Comparison of ENCODE assay signal across 20 cellular contexts in the genomic region with DNA sequence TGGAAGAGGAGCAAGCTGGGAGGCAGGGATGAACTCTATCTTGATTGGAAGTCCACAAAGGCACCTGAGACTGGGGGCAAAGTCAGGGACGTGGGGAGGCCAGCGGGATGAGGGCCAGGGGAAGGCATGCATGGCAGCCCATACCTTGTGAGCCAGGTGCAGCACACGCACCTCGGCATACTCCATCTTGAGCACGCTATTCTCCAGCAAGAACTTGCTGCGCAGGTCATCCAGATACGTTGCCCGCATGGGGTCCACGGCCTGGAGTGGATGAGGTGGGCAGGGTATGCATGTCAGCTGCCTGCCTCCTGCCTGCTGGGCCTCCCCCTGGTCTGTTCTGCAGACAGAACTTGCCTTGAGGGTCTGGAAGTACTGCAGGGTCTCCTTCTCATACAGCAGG. TPM values are rescaled to one million over a fixed set of nuclear protein-coding genes. Genes with fewer than 3 reads are reported as not detected.
DNase-seq lines count a peak whose midpoint lies in the region; ATAC-seq, FAIRE-seq and TF ChIP-seq lines count a peak whose summit lies in the region.
"Had no signal": no experiment of that assay in that cellular context is flagged by ENCODE, and none has a peak within 500 bp of the region (broad histone marks: within the 10 kb centered on the region; RNA-seq: fewer than 3 reads in every experiment).

No MANE protein-coding gene starts in this region.

- H3K4me3 ChIP-seq in kidney (ENCODE audit: low read length in 2 of 2): no peak overlapping the region
- H3K4me3 ChIP-seq: BLaER1 treated with 17β-estradiol and CSF1 and Interleukin-3, amounts not matched to agents 10 nM and 100 nM; SJCRH30 had no signal

- H3K36me3 Mint-ChIP-seq in stimulated activated effector memory CD8-positive, alpha-beta T cell treated with anti-CD3 and anti-CD28 coated beads, Interleukin-12 subunit alpha, Interleukin-12 subunit beta, amount 100 ng/mL, for 72 hours: peaks cover 28% of the 10 kb centered on the region

- intact Hi-C loops in left cardiac atrium (cut with DNase I) (no loop called here), left ventricle myocardium superior (cut with micrococcal nuclease) (no loop called here), kidney (cut with DNase I) (no loop called here)

- H3K4me1 Mint-ChIP-seq in stimulated activated effector memory CD8-positive, alpha-beta T cell treated with anti-CD3 and anti-CD28 coated beads, Interleukin-12 subunit alpha, Interleukin-12 subunit beta, amount 100 ng/mL, for 72 hours: peaks cover 34% of the 10 kb centered on the region

- peaks cover 7% of the 10 kb centered on the region in 2 donors for H3K36me3 ChIP-seq in kidney (ENCODE audit: control insufficient read depth in 1 of 2, insufficient read depth in 2 of 2, low read length in 2 of 2)
- H3K36me3 ChIP-seq: SJCRH30 had no signal

- ATAC-seq in left cardiac atrium: no peak
- no peak for ATAC-seq in left ventricle myocardium superior
- no peak for ATAC-seq in stimulated activated effector memory CD8-positive, alpha-beta T cell treated with anti-CD3 and anti-CD28 coated beads, Interleukin-12 subunit alpha, Interleukin-12 subunit beta, amount 100 ng/mL, for 72 hours
- ATAC-seq: Panc1 had no signal

- peak overlapping the region; percentile 9 for H3K27ac Mint-ChIP-seq in stimulated activated effector memory CD8-positive, alpha-beta T cell treated with anti-CD3 and anti-CD28 coated beads, Interleukin-12 subunit alpha, Interleukin-12 subunit beta, amount 100 ng/mL, for 72 hours
- H3K27ac Mint-ChIP-seq: IgD-negative memory B cell had no signal

- H3K9me3 ChIP-seq in kidney (ENCODE audit: control insufficient read depth in 1 of 2, low read length in 2 of 2): no peaks in the 10 kb centered on the region
- H3K9me3 ChIP-seq: BLaER1 treated with 17β-estradiol and CSF1 and Interleukin-3, amounts not matched to agents 10 nM and 100 nM; SJCRH30 had no signal

- H3K27ac ChIP-seq in kidney (ENCODE audit: low read depth in 2 of 2, low read length in 2 of 2): no peak overlapping the region
- H3K27ac ChIP-seq: BLaER1 treated with 17β-estradiol and CSF1 and Interleukin-3, amounts not matched to agents 10 nM and 100 nM; SJCRH30 had no signal

- DNase-seq in left cardiac atrium (peak; percentile 10), left ventricle myocardium superior (no peak), kidney (peak; percentile 62), DMS79 (lab: John Stamatoyannopoulos, UW) (no peak), NCI-H1694 treated with DMSO at 0.1 percent for 48 hours (lab: John Stamatoyannopoulos, UW) (no peak)
- DNase-seq in stimulated activated effector memory CD8-positive, alpha-beta T cell treated with anti-CD3 and anti-CD28 coated beads, Interleukin-12 subunit alpha, Interleukin-12 subunit beta, amount 100 ng/mL, for 72 hours (ENCODE audit: low spot score in 2 of 2): no peak
- DNase-seq: 8988T, GDM1, NCI-H1105, NCI-H146, NCI-H2029 treated with DMSO at 0.1 percent for 48 hours, NCI-H226, NCI-H524, NCI-H82, SJCRH30 had no signal

- no peak overlapping the region for H3K4me3 Mint-ChIP-seq in stimulated activated effector memory CD8-positive, alpha-beta T cell treated with anti-CD3 and anti-CD28 coated beads, Interleukin-12 subunit alpha, Interleukin-12 subunit beta, amount 100 ng/mL, for 72 hours

- TF ChIP-seq CTCF in kidney (IDR thresholded peaks at IDR 0.05; ENCODE audit: borderline replicate concordance, extremely low read depth, insufficient read depth): no peak

- H3K4me1 ChIP-seq in kidney (ENCODE audit: control insufficient read depth in 1 of 2, insufficient read depth in 1 of 2, low read depth in 1 of 2, low read length in 2 of 2): peaks cover 0 to 10% of the 10 kb centered on the region in 2 donors
- H3K4me1 ChIP-seq: SJCRH30 had no signal

- H3K9ac ChIP-seq in kidney (ENCODE audit: low read length in 2 of 2): no peak overlapping the region

- FAIRE-seq in kidney (lab: Jason Lieb, UNC): no peak
- FAIRE-seq: GM19239, H1 had no signal

- no peaks in the 10 kb centered on the region for H3K9me3 Mint-ChIP-seq in stimulated activated effector memory CD8-positive, alpha-beta T cell treated with anti-CD3 and anti-CD28 coated beads, Interleukin-12 subunit alpha, Interleukin-12 subunit beta, amount 100 ng/mL, for 72 hours
- H3K9me3 Mint-ChIP-seq: IgD-negative memory B cell had no signal

RNA-seq across cellular contexts. Expression of a gene that starts 3.9 kb away (rescaled TPM):
- total RNA-seq in left cardiac atrium (10 to 100 TPM; 16.1 to 18.6 TPM), left ventricle myocardium superior (19.4 TPM), kidney (33.9 TPM)
- polyA plus RNA-seq in kidney (ENCODE audit: insufficient read depth, low read depth, low replicate concordance): 25.8 TPM

RNA-seq across cellular contexts. Expression of a gene that starts 4.5 kb away (rescaled TPM):
- total RNA-seq in left cardiac atrium: 1 to 10 TPM; 5.5 to 6.4 TPM
- total RNA-seq in left ventricle myocardium superior: 2.7 TPM
- 13.1 TPM for total RNA-seq in kidney
- polyA plus RNA-seq in kidney (ENCODE audit: insufficient read depth, low read depth, low replicate concordance): 4.5 TPM
- polyA plus RNA-seq: IgD-negative memory B cell had no signal

RNA-seq across cellular contexts. Expression of a gene that starts 25.1 kb away (rescaled TPM):
- 10 to 100 TPM; 45.3 to 49.2 TPM for total RNA-seq in left cardiac atrium
- total RNA-seq in left ventricle myocardium superior: 34.5 TPM
- 99.4 TPM for total RNA-seq in kidney
- polyA plus RNA-seq in kidney (ENCODE audit: insufficient read depth, low read depth, low replicate concordance): 57.0 TPM

RNA-seq across cellular contexts. Expression of a gene that starts 32.1 kb away (rescaled TPM):
- 1 to 10 TPM; 7.9 to 8.4 TPM for total RNA-seq in left cardiac atrium
- total RNA-seq in left ventricle myocardium superior: 5.9 TPM
- 32.7 TPM for total RNA-seq in kidney
- polyA plus RNA-seq in kidney (ENCODE audit: insufficient read depth, low read depth, low replicate concordance): 56.7 TPM

RNA-seq across cellular contexts. Expression of a gene that starts 32.1 kb away (rescaled TPM):
- 10 to 100 TPM; 17.5 to 21.7 TPM for total RNA-seq in left cardiac atrium
- total RNA-seq in left ventricle myocardium superior: 25.5 TPM
- total RNA-seq in kidney: 25.7 TPM
- polyA plus RNA-seq in kidney (ENCODE audit: insufficient read depth, low read depth, low replicate concordance): 8.6 TPM

Comparison
In these comparisons a context has a peak if more than half of its experiments do, and no peak if none do; other contexts are left out.
1. DNase-seq: peak in left cardiac atrium (single experiment) and kidney (single experiment); none in left ventricle myocardium superior (single experiment), stimulated activated effector memory CD8-positive, alpha-beta T cell treated with anti-CD3 and anti-CD28 coated beads, Interleukin-12 subunit alpha, Interleukin-12 subunit beta, amount 100 ng/mL, for 72 hours (0 of 2), DMS79 (single experiment) and NCI-H1694 treated with DMSO at 0.1 percent for 48 hours (single experiment).